20 cellular contexts compared by ENCODE assay signal in genomic region chr11:123272565-123272964, GRCh38.
DNase-seq lines count a peak whose midpoint lies in the region; ATAC-seq, FAIRE-seq and TF ChIP-seq lines count a peak whose summit lies in the region.
"Had no signal": no experiment of that assay in that cellular context is flagged by ENCODE, and none has a peak within 500 bp of the region (broad histone marks: within the 10 kb centered on the region; RNA-seq: fewer than 3 reads in every experiment).

No MANE protein-coding gene starts in this region.

- ATAC-seq in RWPE2 (ENCODE audit: low read depth) (peak; percentile 100), HG02981 (IDR thresholded peaks at IDR 0.05; ENCODE audit: unreplicated experiment) (no peak), GM19328 (IDR thresholded peaks at IDR 0.05; ENCODE audit: unreplicated experiment) (no peak)
- ATAC-seq: CD8-positive, alpha-beta T cell; HCT116; K562 had no signal

- H3K9me3 ChIP-seq in RWPE2 (ENCODE audit: severe bottlenecking) = no peaks in the 10 kb centered on the region
- H3K9me3 ChIP-seq in keratinocyte (ENCODE audit: control insufficient read depth, low read depth, low read length) = no peaks in the 10 kb centered on the region
- no peaks in the 10 kb centered on the region for H3K9me3 ChIP-seq in MM.1S (replicated peaks; ENCODE audit: insufficient read depth, low read length)
- H3K9me3 ChIP-seq: BLaER1 treated with 17β-estradiol and CSF1 and Interleukin-3, amounts not matched to agents 10 nM and 100 nM had no signal

- H2AFZ ChIP-seq in keratinocyte (ENCODE audit: control insufficient read depth, low read length) (no peak overlapping the region), MM.1S (ENCODE audit: low read length) (no peak overlapping the region)
- H2AFZ ChIP-seq: GM23248 had no signal

- H3K27ac ChIP-seq in RWPE2 (ENCODE audit: poor library complexity, severe bottlenecking) (no peak overlapping the region), keratinocyte (ENCODE audit: control insufficient read depth, insufficient read depth, low read length) (no peak overlapping the region), MM.1S (ENCODE audit: low read length) (no peak overlapping the region)
- H3K27ac ChIP-seq: BLaER1 treated with 17β-estradiol and CSF1 and Interleukin-3, amounts not matched to agents 10 nM and 100 nM; GM23248 had no signal

- no peak for TF ChIP-seq CTCF in AG10803 (conservative IDR thresholded peaks at IDR 0.05; ENCODE audit: low read length)
- TF ChIP-seq CTCF in RWPE2 (IDR thresholded peaks at IDR 0.05; ENCODE audit: poor library complexity, severe bottlenecking) = no peak
- TF ChIP-seq CTCF in keratinocyte (optimal IDR thresholded peaks at IDR 0.05 in 1 of 3, IDR thresholded peaks at IDR 0.05 in 1 of 3, conservative IDR thresholded peaks at IDR 0.05 in 1 of 3; ENCODE audit: extremely low read depth in 1 of 3, insufficient read depth in 2 of 3, low read length in 3 of 3) = no peak
- TF ChIP-seq CTCF in MM.1S (IDR thresholded peaks at IDR 0.05; ENCODE audit: low read length) = no peak

- no peaks in the 10 kb centered on the region for H3K9me2 ChIP-seq in MM.1S (replicated peaks; ENCODE audit: insufficient read depth, low read length)

- dilution Hi-C loops in keratinocyte (cut with MboI; ENCODE audit: extremely low pct_ligation_motif_present, low sequenced_read_pairs) = loop anchor here (25.0 kb wide), 1 partner anchor 160 kb away; no protein-coding TSS in a partner anchor

- H3K4me1 ChIP-seq in RWPE2 (ENCODE audit: insufficient read depth, poor library complexity, severe bottlenecking) (no peaks in the 10 kb centered on the region), keratinocyte (ENCODE audit: control insufficient read depth, extremely low read depth, insufficient read depth, low read length) (peaks cover 9% of the 10 kb centered on the region), MM.1S (ENCODE audit: low read length) (peaks cover 7% of the 10 kb centered on the region)

- DNase-seq in AG10803 (ENCODE audit: low read depth) = peak; percentile 11
- peak; percentile 44 for DNase-seq in M059J (ENCODE audit: low read depth)
- DNase-seq in RWPE2 (ENCODE audit: low spot score) = no peak
- DNase-seq in keratinocyte (ENCODE audit: low read depth, low spot score) = peak; percentile 49
- DNase-seq in T-helper 1 cell = no peak
- no peak for DNase-seq in MM.1S
- DNase-seq: CD8-positive, alpha-beta T cell; DND-41; GM23248; MV-4-11; NCI-H1436; NCI-H1930; NCI-H2171; OCI-M1; RPMI8226 had no signal

- no peaks in the 10 kb centered on the region for H3K27me3 ChIP-seq in RWPE2 (ENCODE audit: insufficient read depth, poor library complexity, severe bottlenecking)
- peaks cover under 1% of the 10 kb centered on the region for H3K27me3 ChIP-seq in keratinocyte (ENCODE audit: control insufficient read depth, extremely low read depth, insufficient read depth, low read length)
- no peaks in the 10 kb centered on the region for H3K27me3 ChIP-seq in MM.1S (replicated peaks; ENCODE audit: insufficient read depth, low read length)
- H3K27me3 ChIP-seq: BLaER1 treated with 17β-estradiol and CSF1 and Interleukin-3, amounts not matched to agents 10 nM and 100 nM had no signal

- no peaks in the 10 kb centered on the region for H4K20me1 ChIP-seq in keratinocyte (ENCODE audit: control insufficient read depth, extremely low read depth, insufficient read depth, low read length)
- H4K20me1 ChIP-seq in MM.1S (ENCODE audit: insufficient read depth, low read length) = no peaks in the 10 kb centered on the region
- H4K20me1 ChIP-seq: BLaER1 treated with 17β-estradiol and CSF1 and Interleukin-3, amounts not matched to agents 10 nM and 100 nM had no signal

- H3K36me3 ChIP-seq in RWPE2 (ENCODE audit: low read depth) (no peaks in the 10 kb centered on the region), keratinocyte (ENCODE audit: control insufficient read depth in 2 of 2, extremely low read depth in 1 of 2, insufficient read depth in 2 of 2, low read length in 2 of 2) (no peaks in the 10 kb centered on the region), MM.1S (replicated peaks; ENCODE audit: insufficient read depth, low read length) (no peaks in the 10 kb centered on the region)
- H3K36me3 ChIP-seq: BLaER1 treated with 17β-estradiol and CSF1 and Interleukin-3, amounts not matched to agents 10 nM and 100 nM had no signal

- FAIRE-seq in keratinocyte (lab: Jason Lieb, UNC) = peak; percentile 88
- FAIRE-seq: K562 had no signal

- H3K4me2 ChIP-seq in keratinocyte (ENCODE audit: control insufficient read depth, extremely low read depth, insufficient read depth, low read depth, low read length) (no peak overlapping the region), MM.1S (ENCODE audit: low read depth, low read length) (no peak overlapping the region)
- H3K4me2 ChIP-seq: BLaER1 treated with 17β-estradiol and CSF1 and Interleukin-3, amounts not matched to agents 10 nM and 100 nM had no signal

- no peak overlapping the region for H3K9ac ChIP-seq in keratinocyte (ENCODE audit: control insufficient read depth, extremely low read depth, insufficient read depth, low read length)
- H3K9ac ChIP-seq in MM.1S (ENCODE audit: low read length) = no peak overlapping the region
- H3K9ac ChIP-seq: BLaER1 treated with 17β-estradiol and CSF1 and Interleukin-3, amounts not matched to agents 10 nM and 100 nM; GM23248 had no signal

- H3K79me2 ChIP-seq in keratinocyte (ENCODE audit: control insufficient read depth, insufficient read depth, low read length) = no peaks in the 10 kb centered on the region
- no peaks in the 10 kb centered on the region for H3K79me2 ChIP-seq in MM.1S (ENCODE audit: low read length)

- no peaks in the 10 kb centered on the region for H3F3A ChIP-seq in MM.1S (ENCODE audit: insufficient read depth, low read length)

- H3K9me1 ChIP-seq in keratinocyte (ENCODE audit: control insufficient read depth, extremely low read depth, insufficient read depth, low read length) = no peaks in the 10 kb centered on the region

- no peak overlapping the region for H3K4me3 ChIP-seq in AG10803 (ENCODE audit: low read length)
- H3K4me3 ChIP-seq in RWPE2 (ENCODE audit: severe bottlenecking) = no peak overlapping the region
- H3K4me3 ChIP-seq in keratinocyte (ENCODE audit: control insufficient read depth in 2 of 3, extremely low read depth in 1 of 3, insufficient read depth in 2 of 3, low read depth in 1 of 3, low read length in 3 of 3) = no peak overlapping the region
- H3K4me3 ChIP-seq in MM.1S (ENCODE audit: low read length) = no peak overlapping the region
- H3K4me3 ChIP-seq: BLaER1 treated with 17β-estradiol and CSF1 and Interleukin-3, amounts not matched to agents 10 nM and 100 nM; GM23248; K562 had no signal

Comparison
In these comparisons a context has a peak if more than half of its experiments do, and no peak if none do; other contexts are left out.
1. DNase-seq: peak in AG10803 (single experiment), M059J (single experiment) and keratinocyte (single experiment); none in RWPE2 (single experiment), T-helper 1 cell (0 of 5) and MM.1S (single experiment).